Comparison of ENCODE assay signal across 1 cellular context in the genomic region with DNA sequence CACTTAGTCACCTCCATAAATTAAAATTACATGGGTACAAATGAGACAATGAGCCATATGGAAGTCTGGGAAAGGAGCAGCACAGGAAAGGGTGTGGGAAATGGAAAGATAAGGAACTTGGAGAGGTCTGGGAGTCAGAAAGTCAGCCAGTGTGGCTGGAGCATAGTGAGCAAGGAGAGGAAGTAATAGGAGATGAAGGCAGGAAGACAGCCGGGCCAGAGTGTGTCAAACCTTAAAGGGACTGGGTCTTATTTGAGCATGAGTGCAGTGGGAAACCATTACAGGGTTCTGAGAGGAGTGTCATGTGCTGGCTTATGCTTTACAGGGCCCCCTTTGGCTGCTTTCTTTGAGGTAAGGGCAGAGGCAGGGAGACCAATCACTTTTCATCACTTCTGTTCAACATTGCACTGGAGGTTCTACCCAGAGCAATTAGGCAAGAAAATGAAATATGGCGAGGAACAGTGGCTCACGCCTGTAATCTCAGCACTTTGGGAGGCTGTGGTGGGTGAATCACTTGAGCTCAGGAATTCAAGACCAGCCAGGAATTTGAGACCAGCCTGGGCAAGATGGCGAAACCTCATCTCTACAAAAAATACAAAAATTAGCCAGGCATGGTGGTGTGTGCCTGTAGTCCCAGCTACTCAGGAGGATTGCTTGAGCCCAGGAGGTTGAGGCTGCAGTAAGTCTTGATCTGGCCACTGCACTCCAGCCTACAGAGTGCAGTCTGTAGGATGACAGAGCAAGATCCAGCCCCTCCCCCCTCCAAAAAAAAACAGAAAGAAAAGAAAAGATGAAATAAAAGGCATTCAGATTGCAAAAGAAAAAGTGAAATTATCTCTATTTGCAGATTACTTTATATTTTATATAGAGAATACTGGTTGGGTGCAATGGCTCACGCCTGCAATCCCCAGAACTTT.
TF ChIP-seq lines count a peak whose summit lies in the region.

No MANE protein-coding gene starts in this region.

TF ChIP-seq in WTC11, 78 proteins besides CTCF, POLR2A, EP300 and RAD21 (continued from another document):
- TF ChIP-seq, protein P1, sequence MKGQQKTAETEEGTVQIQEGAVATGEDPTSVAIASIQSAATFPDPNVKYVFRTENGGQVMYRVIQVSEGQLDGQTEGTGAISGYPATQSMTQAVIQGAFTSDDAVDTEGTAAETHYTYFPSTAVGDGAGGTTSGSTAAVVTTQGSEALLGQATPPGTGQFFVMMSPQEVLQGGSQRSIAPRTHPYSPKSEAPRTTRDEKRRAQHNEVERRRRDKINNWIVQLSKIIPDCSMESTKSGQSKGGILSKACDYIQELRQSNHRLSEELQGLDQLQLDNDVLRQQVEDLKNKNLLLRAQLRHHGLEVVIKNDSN (CRISPR knock-in tag; IDR thresholded peaks at IDR 0.05): no peak
- TF ChIP-seq EMX1 (CRISPR knock-in tag; IDR thresholded peaks at IDR 0.05): no peak
